Comparison of ENCODE assay signal across 1 cellular context in genomic region chr1:91018006-91018405, GRCh38.
TF ChIP-seq lines count a peak whose summit lies in the region.

No MANE protein-coding gene starts in this region.

TF ChIP-seq in H1, 55 proteins besides CTCF, POLR2A, EP300 and RAD21:
- TF ChIP-seq TAF1 (IDR thresholded peaks at IDR 0.05; ENCODE audit: low read depth, low read length) (no peak), HDAC6 (IDR thresholded peaks at IDR 0.05; ENCODE audit: low read depth, low read length) (no peak), SUZ12 (IDR thresholded peaks at IDR 0.05; ENCODE audit: low read length) (no peak), KDM4A (IDR thresholded peaks at IDR 0.05; ENCODE audit: low read depth, low read length, severe bottlenecking) (no peak), CHD1 (IDR thresholded peaks at IDR 0.05; ENCODE audit: low read depth, low read length) (no peak), ZNF274 (IDR thresholded peaks at IDR 0.05; ENCODE audit: borderline replicate concordance, extremely low read depth, low read length) (no peak), GTF2F1 (IDR thresholded peaks at IDR 0.05; ENCODE audit: borderline replicate concordance, low read depth, low read length) (no peak), CBX8 (IDR thresholded peaks at IDR 0.05; ENCODE audit: borderline replicate concordance, low read depth, low read length) (no peak), EGR1 (IDR thresholded peaks at IDR 0.05; ENCODE audit: borderline replicate concordance, low read depth, low read length) (no peak), RNF2 (IDR thresholded peaks at IDR 0.05; ENCODE audit: borderline replicate concordance, low read depth, low read length, missing control alignments, poor library complexity, severe bottlenecking) (no peak), MAX (IDR thresholded peaks at IDR 0.05) (no peak), SRF (IDR thresholded peaks at IDR 0.05; ENCODE audit: low read depth, low read length) (no peak), SIX5 (IDR thresholded peaks at IDR 0.05; ENCODE audit: low read depth, low read length) (no peak), POLR2AphosphoS5 (IDR thresholded peaks at IDR 0.05; ENCODE audit: low read depth, low read length) (no peak), BRCA1 (IDR thresholded peaks at IDR 0.05; ENCODE audit: low read depth, low read length) (no peak), PHF8 (conservative IDR thresholded peaks at IDR 0.05; ENCODE audit: low read depth, low read length) (no peak), SIN3A (conservative IDR thresholded peaks at IDR 0.05 in 1 of 2, IDR thresholded peaks at IDR 0.05 in 1 of 2; ENCODE audit: low read depth in 1 of 2, low read length in 2 of 2) (no peak), CTBP2 (IDR thresholded peaks at IDR 0.05; ENCODE audit: borderline replicate concordance, insufficient read depth, insufficient read length, low read length) (no peak), ASH2L (IDR thresholded peaks at IDR 0.05; ENCODE audit: low read length) (no peak), SP1 (IDR thresholded peaks at IDR 0.05; ENCODE audit: low read depth, low read length) (no peak)
